In the genomic region with DNA sequence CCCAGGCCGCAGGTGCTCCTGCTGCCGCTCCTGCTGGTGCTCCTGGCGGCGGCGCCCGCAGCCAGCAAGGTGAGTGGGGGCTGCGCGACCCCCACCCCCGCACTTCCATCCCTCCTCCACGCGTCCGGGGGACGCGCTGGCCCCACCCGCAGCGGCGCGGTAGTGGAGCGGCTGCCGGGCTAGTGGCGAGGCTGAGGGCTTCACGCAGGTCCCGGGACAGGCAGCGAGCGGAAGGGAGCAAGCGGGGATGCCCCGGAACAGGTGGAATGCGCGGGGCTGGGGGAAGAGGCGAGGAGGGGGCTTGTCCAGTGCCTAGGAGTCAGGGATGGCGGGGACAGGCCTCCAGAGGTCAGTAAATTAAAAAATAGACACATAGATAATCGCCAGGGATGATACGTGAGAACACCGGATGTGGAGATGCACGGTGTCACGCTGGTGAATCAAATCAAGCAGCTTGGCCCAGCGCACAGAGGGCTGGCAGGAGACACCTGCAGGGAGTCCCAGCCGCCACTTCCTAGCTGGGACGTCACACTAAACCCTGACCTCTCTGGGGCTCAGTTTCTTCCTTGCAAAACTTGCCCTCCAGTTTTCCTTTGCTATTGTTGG, we compare ENCODE assay signal across 8 cellular contexts. TPM values are rescaled to one million over a fixed set of nuclear protein-coding genes. Genes with fewer than 3 reads are reported as not detected.
DNase-seq lines count a peak whose midpoint lies in the region; ATAC-seq and TF ChIP-seq lines count a peak whose summit lies in the region.

No MANE protein-coding gene starts in this region.

- no peaks in the 10 kb centered on the region for H3K4me1 ChIP-seq in iPS DF 6.9 (ENCODE audit: control insufficient read depth, insufficient read depth, low read length)
- peaks cover 4 to 30% (median 26%) of the 10 kb centered on the region in 6 donors for H3K4me1 ChIP-seq in spleen

- intact Hi-C loops in activated CD4-positive, alpha-beta memory T cell treated with anti-CD3 and anti-CD28 coated beads for 36 hours (cut with micrococcal nuclease): no loop called here
- intact Hi-C loops in spleen (cut with DNase I; ENCODE audit: low total_unique reads): no loop called here

- peaks cover 9% of the 10 kb centered on the region for H3K4me1 Mint-ChIP-seq in activated CD4-positive, alpha-beta memory T cell treated with anti-CD3 and anti-CD28 coated beads for 36 hours (ENCODE audit: low read depth)

- H3K4me3 ChIP-seq in iPS DF 6.9 (ENCODE audit: low read length) (peak overlapping the region; percentile 45; the same call in 1 of the 2 replicates), spleen (peak overlapping the region; percentile 41 to 80 (median 54))

- H3K27ac Mint-ChIP-seq in activated CD4-positive, alpha-beta memory T cell treated with anti-CD3 and anti-CD28 coated beads for 36 hours: no peak overlapping the region

- H3K4me3 Mint-ChIP-seq in activated CD4-positive, alpha-beta memory T cell treated with anti-CD3 and anti-CD28 coated beads for 36 hours: peak overlapping the region; percentile 57

- POLR2A ChIA-PET in activated CD4-positive, alpha-beta memory T cell treated with anti-CD3 and anti-CD28 coated beads for 36 hours (lab: Charles Lee): no interaction called here

- no peaks in the 10 kb centered on the region for H3K36me3 Mint-ChIP-seq in activated CD4-positive, alpha-beta memory T cell treated with anti-CD3 and anti-CD28 coated beads for 36 hours

- H3K27ac ChIP-seq in iPS DF 6.9 (ENCODE audit: low read length) (no peak overlapping the region), spleen (peak overlapping the region; percentile 58 to 90 (median 81))

- TF ChIP-seq POLR2A in spleen (IDR thresholded peaks at IDR 0.05): no peak

- H3K36me3 ChIP-seq in iPS DF 6.9 (ENCODE audit: control insufficient read depth, insufficient read depth, low read length) (no peaks in the 10 kb centered on the region), spleen (no peaks in the 10 kb centered on the region)

- ATAC-seq in GM19328 (IDR thresholded peaks at IDR 0.05; ENCODE audit: unreplicated experiment): peak; percentile 56
- peak; percentile 69 for ATAC-seq in HG03159 (IDR thresholded peaks at IDR 0.05; ENCODE audit: unreplicated experiment)

- DNase-seq in DMS53 treated with DMSO at 0.1 percent for 48 hours (lab: John Stamatoyannopoulos, UW; ENCODE audit: unreplicated experiment) (peak; percentile 54), iPS DF 6.9 (ENCODE audit: low read depth, low spot score) (no peak), spleen (peak; percentile 86), H4 (ENCODE audit: low spot score) (no peak), NCI-H2227 (lab: John Stamatoyannopoulos, UW; ENCODE audit: unreplicated experiment) (no peak)
- peak; percentile 54 for DNase-seq in activated CD4-positive, alpha-beta memory T cell treated with anti-CD3 and anti-CD28 coated beads for 36 hours

- peaks cover 51% of the 10 kb centered on the region for H3K27me3 Mint-ChIP-seq in activated CD4-positive, alpha-beta memory T cell treated with anti-CD3 and anti-CD28 coated beads for 36 hours

- no peaks in the 10 kb centered on the region for H3K9me3 ChIP-seq in iPS DF 6.9 (ENCODE audit: control insufficient read depth, insufficient read depth, low read length)
- H3K9me3 ChIP-seq in spleen: peaks cover 0 to 9% (median 0%) of the 10 kb centered on the region in 8 donors

- no peak for TF ChIP-seq CTCF in spleen (IDR thresholded peaks at IDR 0.05 in 8 of 11, conservative IDR thresholded peaks at IDR 0.05 in 3 of 11)

- H3K9me3 Mint-ChIP-seq in activated CD4-positive, alpha-beta memory T cell treated with anti-CD3 and anti-CD28 coated beads for 36 hours: no peaks in the 10 kb centered on the region

- CTCF ChIA-PET in activated CD4-positive, alpha-beta memory T cell treated with anti-CD3 and anti-CD28 coated beads for 36 hours (lab: Charles Lee): no interaction called here

- H3K27me3 ChIP-seq in iPS DF 6.9 (ENCODE audit: control insufficient read depth, insufficient read depth, low read length): peaks cover 7% of the 10 kb centered on the region; the same call in 1 of the 2 replicates
- peaks cover 0 to 55% (median 25%) of the 10 kb centered on the region in 7 donors for H3K27me3 ChIP-seq in spleen (replicated peaks in 1 of 7)

- WGBS in iPS DF 6.9 (ENCODE audit: insufficient coverage, insufficient read length): no CpG with 5 or more reads among the region's 39 CpGs
- WGBS in spleen, 5 donors: 2 to 6% (median 4%) methylated on average over 37 to 39 of the region's 39 CpGs

RNA-seq across cellular contexts. Expression of gene COL4A3, which starts 0.4 kb away (rescaled TPM):
- total RNA-seq in activated CD4-positive, alpha-beta memory T cell treated with anti-CD3 and anti-CD28 coated beads for 36 hours: not detected
- total RNA-seq in spleen: 10 to 100 TPM; 15.1 to 38.5 (median 22.7) TPM
- polyA plus RNA-seq in spleen: 10 to 100 TPM in 2 of 3 donors, 1 to 10 TPM in 1; 6.1 to 30.2 (median 26.9) TPM
- total RNA-seq in H4 (2014; rRNA removed; shearing (Covaris generic)): not detected in 2 replicates

RNA-seq across cellular contexts. Expression of gene COL4A4, which starts 0.8 kb away (rescaled TPM):
- total RNA-seq in activated CD4-positive, alpha-beta memory T cell treated with anti-CD3 and anti-CD28 coated beads for 36 hours: not detected
- total RNA-seq in spleen: 1 to 10 TPM; 4.6 to 8.4 (median 5.9) TPM
- 1 to 10 TPM; 2.0 to 4.0 (median 2.6) TPM for polyA plus RNA-seq in spleen
- 0.17 and 0.18 TPM in 2 replicates for total RNA-seq in H4 (2014; rRNA removed; shearing (Covaris generic))

Comparison
In these comparisons a context has a peak if more than half of its experiments do, and no peak if none do; other contexts are left out.
1. DNase-seq: peak in DMS53 treated with DMSO at 0.1 percent for 48 hours (single experiment), activated CD4-positive, alpha-beta memory T cell treated with anti-CD3 and anti-CD28 coated beads for 36 hours (single experiment) and spleen (single experiment); none in iPS DF 6.9 (single experiment), H4 (single experiment) and NCI-H2227 (single experiment).
2. RNA of gene COL4A3, which starts 0.4 kb away (total RNA-seq): 15.1 to 38.5 TPM in spleen; not detected in activated CD4-positive, alpha-beta memory T cell treated with anti-CD3 and anti-CD28 coated beads for 36 hours and not detected in H4; every median in the first group is over 10 times any median in the second.